20 cellular contexts compared by ENCODE assay signal in genomic region chr9:132989414-132989996, GRCh38. TPM values are rescaled to one million over a fixed set of nuclear protein-coding genes. Genes with fewer than 3 reads are reported as not detected.
DNase-seq lines count a peak whose midpoint lies in the region; ATAC-seq and TF ChIP-seq lines count a peak whose summit lies in the region.
"Had no signal": no experiment of that assay in that cellular context is flagged by ENCODE, and none has a peak within 500 bp of the region (broad histone marks: within the 10 kb centered on the region; RNA-seq: fewer than 3 reads in every experiment).

No MANE protein-coding gene starts in this region.

- CTCF ChIA-PET in Panc1 (lab: Charles Lee) = no interaction called here

- H3K4me3 ChIP-seq in Panc1 (ENCODE audit: low read depth in 2 of 2, low read length in 2 of 2) = no peak overlapping the region
- H3K4me3 ChIP-seq: PC-9, SJSA1 had no signal

- H3K27me3 ChIP-seq in Panc1 (ENCODE audit: control insufficient read depth, insufficient read depth, low read length) = no peaks in the 10 kb centered on the region

- TF ChIP-seq CTCF in Panc1 (IDR thresholded peaks at IDR 0.05) = no peak

- H3K4me1 Mint-ChIP-seq in stimulated activated naive CD8-positive, alpha-beta T cell treated with anti-CD3 and anti-CD28 coated beads, Interleukin-15, amount 100 ng/mL, for 72 hours = peaks cover 27% of the 10 kb centered on the region
- peaks cover 8% of the 10 kb centered on the region for H3K4me1 Mint-ChIP-seq in stimulated activated effector memory CD8-positive, alpha-beta T cell treated with anti-CD3 and anti-CD28 coated beads, Interleukin-12 subunit alpha, Interleukin-12 subunit beta, amount 100 ng/mL, for 72 hours

- H3K27ac Mint-ChIP-seq in stimulated activated naive CD8-positive, alpha-beta T cell treated with anti-CD3 and anti-CD28 coated beads, Interleukin-15, amount 100 ng/mL, for 72 hours = peak overlapping the region in 1 of 2 donors; percentile 15
- H3K27ac Mint-ChIP-seq in stimulated activated effector memory CD8-positive, alpha-beta T cell treated with anti-CD3 and anti-CD28 coated beads, Interleukin-12 subunit alpha, Interleukin-12 subunit beta, amount 100 ng/mL, for 72 hours = no peak overlapping the region
- H3K27ac Mint-ChIP-seq: HFFc6; T-helper 1 cell treated with Interleukin-12 subunit alpha and Interleukin-12 subunit beta and Interleukin-4 antibody, amounts not matched to agents 30 μg/mL and 1 μg/mL, for 36 hours had no signal

- no TSS peak for BruUV-seq in Panc1 (replicated peaks; lab: Mats Ljungman, UMichigan)

- no peak overlapping the region for H3K4me3 Mint-ChIP-seq in stimulated activated naive CD8-positive, alpha-beta T cell treated with anti-CD3 and anti-CD28 coated beads, Interleukin-15, amount 100 ng/mL, for 72 hours
- H3K4me3 Mint-ChIP-seq in stimulated activated effector memory CD8-positive, alpha-beta T cell treated with anti-CD3 and anti-CD28 coated beads, Interleukin-12 subunit alpha, Interleukin-12 subunit beta, amount 100 ng/mL, for 72 hours = no peak overlapping the region
- H3K4me3 Mint-ChIP-seq: HFFc6; T-helper 1 cell treated with Interleukin-12 subunit alpha and Interleukin-12 subunit beta and Interleukin-4 antibody, amounts not matched to agents 30 μg/mL and 1 μg/mL, for 36 hours had no signal

- no peaks in the 10 kb centered on the region for H3K4me1 ChIP-seq in Panc1 (ENCODE audit: control insufficient read depth, insufficient read depth, low read length)
- H3K4me1 ChIP-seq: SJSA1 had no signal

- intact Hi-C loops in Panc1 (cut with micrococcal nuclease; ENCODE audit: unreplicated experiment) (no loop called here), left colon (cut with DNase I, micrococcal nuclease) (no loop called here)

- ATAC-seq in stimulated activated naive CD8-positive, alpha-beta T cell treated with anti-CD3 and anti-CD28 coated beads, Interleukin-15, amount 100 ng/mL, for 72 hours = peak; percentile 26
- no peak for ATAC-seq in stimulated activated naive CD8-positive, alpha-beta T cell treated with anti-CD3 and anti-CD28 coated beads, Interleukin-15, Interleukin-2, amounts not matched to agents 100 U/mL and 50 U/mL, for 24 hours
- 0 out of 2 replicates have a peak, but pooled peaks have one; percentile 22 for ATAC-seq in Panc1
- ATAC-seq in left colon = peak; percentile 3
- peak; percentile 4 for ATAC-seq in stimulated activated effector memory CD8-positive, alpha-beta T cell treated with anti-CD3 and anti-CD28 coated beads, Interleukin-12 subunit alpha, Interleukin-12 subunit beta, amount 100 ng/mL, for 72 hours
- ATAC-seq in GM19452 (IDR thresholded peaks at IDR 0.05; ENCODE audit: unreplicated experiment) = no peak

- H3K36me3 ChIP-seq in Panc1 (ENCODE audit: control insufficient read depth, insufficient read depth, low read length) = no peaks in the 10 kb centered on the region
- H3K36me3 ChIP-seq: SJSA1 had no signal

- no peak for DNase-seq in stimulated activated naive CD8-positive, alpha-beta T cell treated with anti-CD3 and anti-CD28 coated beads, Interleukin-15, amount 100 ng/mL, for 72 hours
- no peak for DNase-seq in stimulated activated naive CD8-positive, alpha-beta T cell treated with anti-CD3 and anti-CD28 coated beads, Interleukin-15, Interleukin-2, amounts not matched to agents 100 U/mL and 50 U/mL, for 24 hours
- DNase-seq in Panc1 (ENCODE audit: low read depth, low spot score) = no peak
- no peak for DNase-seq in left colon
- DNase-seq in stimulated activated effector memory CD8-positive, alpha-beta T cell treated with anti-CD3 and anti-CD28 coated beads, Interleukin-12 subunit alpha, Interleukin-12 subunit beta, amount 100 ng/mL, for 72 hours (ENCODE audit: low spot score in 2 of 2) = no peak
- DNase-seq in KG1 (lab: John Stamatoyannopoulos, UW) = no peak
- DNase-seq in NK-92 treated with Interleukin-12 subunit alpha and Interleukin-12 subunit beta, amount 100 ng/mL, for 24 hours (lab: John Stamatoyannopoulos, UW) = no peak
- DNase-seq: C1 segment of cervical spinal cord, DND-41, GOT3, NCI-H2029 treated with DMSO at 0.1 percent for 48 hours, NCI-H2171 treated with DMSO at 0.1 percent for 48 hours, NCI-H446 treated with DMSO at 0.1 percent for 48 hours, PC-9 had no signal

- in situ Hi-C loops in Panc1 (cut with HindIII; ENCODE audit: low pct_unique_long_range_greater_than_20kb, low sequenced_read_pairs) = no loop called here

- H3K9me3 ChIP-seq in Panc1 (ENCODE audit: control insufficient read depth, insufficient read depth, low read depth, low read length) = no peaks in the 10 kb centered on the region
- H3K9me3 ChIP-seq: SJSA1 had no signal

- H3K36me3 Mint-ChIP-seq in stimulated activated effector memory CD8-positive, alpha-beta T cell treated with anti-CD3 and anti-CD28 coated beads, Interleukin-12 subunit alpha, Interleukin-12 subunit beta, amount 100 ng/mL, for 72 hours = no peaks in the 10 kb centered on the region

- peaks cover 0 to 7% of the 10 kb centered on the region in 2 donors for H3K9me3 Mint-ChIP-seq in stimulated activated naive CD8-positive, alpha-beta T cell treated with anti-CD3 and anti-CD28 coated beads, Interleukin-15, amount 100 ng/mL, for 72 hours
- no peaks in the 10 kb centered on the region for H3K9me3 Mint-ChIP-seq in stimulated activated effector memory CD8-positive, alpha-beta T cell treated with anti-CD3 and anti-CD28 coated beads, Interleukin-12 subunit alpha, Interleukin-12 subunit beta, amount 100 ng/mL, for 72 hours

- no peak overlapping the region for H3K27ac ChIP-seq in Panc1 (ENCODE audit: low read length)
- H3K27ac ChIP-seq: PC-9, SJSA1 had no signal

- peaks cover 70% of the 10 kb centered on the region for H3K27me3 Mint-ChIP-seq in stimulated activated naive CD8-positive, alpha-beta T cell treated with anti-CD3 and anti-CD28 coated beads, Interleukin-15, amount 100 ng/mL, for 72 hours

- POLR2A ChIA-PET in Panc1 (lab: Charles Lee) = no interaction called here

RNA-seq across cellular contexts. Expression of gene GFI1B, which starts 11.0 kb away (rescaled TPM):
- 0.08 TPM for total RNA-seq in Panc1 (2021; ENCODE audit: unreplicated experiment)
- polyA plus RNA-seq in Panc1 (2012; ENCODE audit: insufficient read length) = not detected
- 1 to 10 TPM in 1 of 2 donors, under 1 TPM in 1; 0.89 to 1.3 TPM for total RNA-seq in left colon
- total RNA-seq: A673, M059J, PC-9 had no signal

RNA-seq across cellular contexts. Expression of gene GTF3C5, which starts 41.3 kb away (rescaled TPM):
- total RNA-seq in Panc1 (2021; ENCODE audit: unreplicated experiment) (47.7 TPM), left colon (10 to 100 TPM; 39.0 to 44.4 TPM)
- polyA plus RNA-seq in Panc1 (2012; ENCODE audit: insufficient read length) = 52.8 TPM

RNA-seq across cellular contexts. Expression of gene TSC1, which starts 45.1 kb away (rescaled TPM):
- total RNA-seq in Panc1 (2021; ENCODE audit: unreplicated experiment) = 27.4 TPM
- 12.7 TPM for polyA plus RNA-seq in Panc1 (2012; ENCODE audit: insufficient read length)
- 10 to 100 TPM; 35.2 to 41.6 TPM for total RNA-seq in left colon

Comparison
In these comparisons a context has a peak if more than half of its experiments do, and no peak if none do; other contexts are left out.
1. ATAC-seq: peak in stimulated activated naive CD8-positive, alpha-beta T cell treated with anti-CD3 and anti-CD28 coated beads, Interleukin-15, amount 100 ng/mL, for 72 hours (single experiment), Panc1 (single experiment), left colon (single experiment) and stimulated activated effector memory CD8-positive, alpha-beta T cell treated with anti-CD3 and anti-CD28 coated beads, Interleukin-12 subunit alpha, Interleukin-12 subunit beta, amount 100 ng/mL, for 72 hours (single experiment); none in stimulated activated naive CD8-positive, alpha-beta T cell treated with anti-CD3 and anti-CD28 coated beads, Interleukin-15, Interleukin-2, amounts not matched to agents 100 U/mL and 50 U/mL, for 24 hours (single experiment) and GM19452 (single experiment).